1 cellular context compared by ENCODE assay signal in genomic region chr17:20989481-20989880, GRCh38.
TF ChIP-seq lines count a peak whose summit lies in the region.

No MANE protein-coding gene starts in this region.

TF ChIP-seq in HepG2, 621 proteins besides CTCF, POLR2A, EP300 and RAD21:
- peak; percentile 33 for TF ChIP-seq AGO2 (optimal IDR thresholded peaks at IDR 0.05; ENCODE audit: low read depth, low read length)
- TF ChIP-seq WIZ (CRISPR knock-in tag; IDR thresholded peaks at IDR 0.05), result no peak
- peak; percentile 42; the same call in 1 of the 2 replicates for TF ChIP-seq ZNF281 (CRISPR knock-in tag; IDR thresholded peaks at IDR 0.05; ENCODE audit: borderline replicate concordance)
